In the genomic region with DNA sequence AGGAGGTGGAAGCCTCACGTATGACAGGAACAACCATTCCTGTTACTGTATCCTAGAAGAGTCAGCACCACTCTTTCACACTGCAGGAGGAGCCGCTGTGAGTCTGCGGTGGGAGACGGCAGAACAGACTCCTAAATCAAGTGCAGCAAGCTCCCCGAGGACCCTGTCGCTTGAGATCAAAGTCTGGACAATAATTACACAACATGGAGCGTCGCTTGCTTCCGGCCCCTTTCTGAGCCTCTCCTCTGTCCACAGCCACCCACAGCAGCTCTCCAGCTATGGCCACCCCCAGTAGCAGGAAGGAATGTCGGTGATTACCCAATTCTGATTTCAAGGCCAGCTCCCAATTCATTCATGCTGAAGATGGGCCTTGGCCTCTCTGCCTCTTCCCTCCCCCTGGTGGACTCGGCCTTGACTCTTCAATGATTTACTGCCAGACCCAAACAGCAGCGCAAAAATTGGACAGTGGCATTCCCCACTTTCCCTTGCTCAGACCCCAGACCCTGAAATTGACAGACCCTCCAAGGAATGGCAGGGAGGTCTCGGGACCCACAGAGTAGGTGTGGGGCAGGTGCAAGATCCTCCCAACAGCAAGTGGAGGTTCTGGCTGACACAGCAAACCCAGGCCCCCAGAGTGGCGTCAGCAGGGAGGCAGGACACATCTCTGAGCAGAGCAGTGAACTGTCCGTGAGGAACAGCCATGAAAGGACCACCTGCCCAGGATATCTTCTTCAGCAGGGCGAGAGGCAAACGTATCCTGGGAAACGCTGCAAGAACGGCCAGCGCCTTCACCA, we compare ENCODE assay signal across 25 cellular contexts.
DNase-seq lines count a peak whose midpoint lies in the region; ATAC-seq and TF ChIP-seq lines count a peak whose summit lies in the region.
"Had no signal": no experiment of that assay in that cellular context is flagged by ENCODE, and none has a peak within 500 bp of the region (broad histone marks: within the 10 kb centered on the region; RNA-seq: fewer than 3 reads in every experiment).

No MANE protein-coding gene starts in this region.

- H3K27me3 Mint-ChIP-seq in GM23338 (ENCODE audit: insufficient read depth, low read depth, poor library complexity) = peaks cover 8% of the 10 kb centered on the region

- no peak for DNase-seq in GM23338 (ENCODE audit: low spot score)
- peak; percentile 0 for DNase-seq in choroid plexus epithelial cell (ENCODE audit: low read depth)
- peak in 2 of 3 donors; percentile 33 to 65 for DNase-seq in right lobe of liver
- peak; percentile 14 to 47 for DNase-seq in gastrocnemius medialis
- no peak for DNase-seq in NCI-H1105 (lab: John Stamatoyannopoulos, UW)
- DNase-seq in stomach = no peak
- DNase-seq in ecto neural progenitor cell (ENCODE audit: low spot score) = no peak
- DNase-seq: activated CD8-positive, alpha-beta T cell treated with anti-CD3 and anti-CD28 coated beads for 36 hours; activated naive CD4-positive, alpha-beta T cell; activated T-cell treated with anti-CD3 and anti-CD28 coated beads, Interleukin-2, amount 50 U/mL, for 1 hour; anterior cingulate cortex; caudate nucleus; CD4-positive, alpha-beta memory T cell; dorsolateral prefrontal cortex; foreskin melanocyte; NCI-H1436; NCI-H524 treated with DMSO at 0.1 percent for 48 hours; nucleus accumbens; sigmoid colon; SK-N-SH had no signal

- no peaks in the 10 kb centered on the region for H3F3A ChIP-seq in GM23338 (replicated peaks; ENCODE audit: low read depth)

- H3K4me2 ChIP-seq in GM23338 = no peak overlapping the region
- H3K4me2 ChIP-seq: SK-N-SH had no signal

- H2AFZ ChIP-seq in GM23338 = peak overlapping the region; percentile 56

- 63% methylated on average over 11 of the region's 20 CpGs for WGBS in right lobe of liver (ENCODE audit: insufficient coverage, low coverage, low lambda C conversion rate, missing lambda C conversion rate)
- WGBS in stomach, 5 donors = 61 to 74% (median 66%) methylated on average over 18 to 20 of the region's 20 CpGs

- H3K79me2 ChIP-seq in GM23338 (replicated peaks; ENCODE audit: insufficient read depth) = no peaks in the 10 kb centered on the region

- H3K9me3 Mint-ChIP-seq in GM23338 = no peaks in the 10 kb centered on the region; the same call in 1 of the 3 replicates
- H3K9me3 Mint-ChIP-seq: activated CD8-positive, alpha-beta T cell treated with anti-CD3 and anti-CD28 coated beads for 36 hours; T-helper 2 cell treated with Interferon-gamma antibody and Interleukin-4, amounts not matched to agents 5 μg/mL and 100 μg/mL, for 36 hours had no signal

- H3K36me3 Mint-ChIP-seq in GM23338 (ENCODE audit: low read depth) = no peaks in the 10 kb centered on the region; the same call in 2 of the 3 replicates
- H3K36me3 Mint-ChIP-seq: CD4-positive, alpha-beta memory T cell had no signal

- H3K4me1 ChIP-seq in GM23338 (ENCODE audit: insufficient read depth) (peaks cover 26% of the 10 kb centered on the region), right lobe of liver (peaks cover 0 to 18% (median 1%) of the 10 kb centered on the region in 4 donors), gastrocnemius medialis (no peaks in the 10 kb centered on the region), stomach (no peaks in the 10 kb centered on the region)

- no peak for TF ChIP-seq EP300 in stomach (IDR thresholded peaks at IDR 0.05)

- intact Hi-C loops in right lobe of liver (cut with DNase I) (no loop called here), gastrocnemius medialis (cut with DNase I; ENCODE audit: low total_unique reads) (no loop called here), stomach (cut with DNase I; ENCODE audit: low total_unique reads) (no loop called here)

- TF ChIP-seq POLR2A in right lobe of liver (IDR thresholded peaks at IDR 0.05) (no peak), gastrocnemius medialis (IDR thresholded peaks at IDR 0.05) (no peak), stomach (IDR thresholded peaks at IDR 0.05) (no peak)

- in situ Hi-C loops in gastrocnemius medialis (cut with MboI; ENCODE audit: low sequenced_read_pairs in 4 of 4) = no loop called here

- H3K9me3 ChIP-seq in right lobe of liver (no peaks in the 10 kb centered on the region), gastrocnemius medialis (no peaks in the 10 kb centered on the region), stomach (no peaks in the 10 kb centered on the region)
- H3K9me3 ChIP-seq: HAP-1, sigmoid colon, SK-N-SH, suprapubic skin had no signal

- no peak overlapping the region for H3K4me3 Mint-ChIP-seq in GM23338
- H3K4me3 Mint-ChIP-seq: activated CD8-positive, alpha-beta T cell treated with anti-CD3 and anti-CD28 coated beads for 36 hours; CD4-positive, alpha-beta memory T cell; T-helper 2 cell treated with Interferon-gamma antibody and Interleukin-4, amounts not matched to agents 5 μg/mL and 100 μg/mL, for 36 hours had no signal

- H3K27me3 ChIP-seq in GM23338 (ENCODE audit: insufficient read depth) (no peaks in the 10 kb centered on the region), right lobe of liver (no peaks in the 10 kb centered on the region), gastrocnemius medialis (no peaks in the 10 kb centered on the region), stomach (peaks cover 0 to 54% (median 0%) of the 10 kb centered on the region in 3 donors)

- no peaks in the 10 kb centered on the region for H3K9me2 ChIP-seq in GM23338 (ENCODE audit: insufficient read depth)
- H3K9me2 ChIP-seq: SK-N-SH had no signal

- 0 out of 2 replicates have a peak overlapping the region, but pooled peaks have one; percentile 36 for H3K27ac Mint-ChIP-seq in GM23338
- H3K27ac Mint-ChIP-seq: activated CD8-positive, alpha-beta T cell treated with anti-CD3 and anti-CD28 coated beads for 36 hours; CD4-positive, alpha-beta memory T cell; T-helper 2 cell treated with Interferon-gamma antibody and Interleukin-4, amounts not matched to agents 5 μg/mL and 100 μg/mL, for 36 hours had no signal

- H3K36me3 ChIP-seq in GM23338 (ENCODE audit: insufficient read depth) = no peaks in the 10 kb centered on the region
- no peaks in the 10 kb centered on the region for H3K36me3 ChIP-seq in right lobe of liver
- H3K36me3 ChIP-seq in gastrocnemius medialis = no peaks in the 10 kb centered on the region
- H3K36me3 ChIP-seq in stomach = no peaks in the 10 kb centered on the region
- H3K36me3 ChIP-seq: HAP-1, sigmoid colon, suprapubic skin had no signal

- no peak overlapping the region for H3K4me3 ChIP-seq in GM23338
- no peak overlapping the region for H3K4me3 ChIP-seq in choroid plexus epithelial cell (ENCODE audit: low read depth, low read length)
- no peak overlapping the region for H3K4me3 ChIP-seq in right lobe of liver
- no peak overlapping the region for H3K4me3 ChIP-seq in gastrocnemius medialis
- no peak overlapping the region for H3K4me3 ChIP-seq in stomach
- H3K4me3 ChIP-seq: dorsolateral prefrontal cortex, HAP-1, lung, sigmoid colon, suprapubic skin had no signal

- ATAC-seq in GM23338 = no peak
- ATAC-seq in right lobe of liver = peak; percentile 50 to 75 (median 71)
- ATAC-seq in gastrocnemius medialis = no peak
- no peak for ATAC-seq in GM21786 (IDR thresholded peaks at IDR 0.05; ENCODE audit: unreplicated experiment)
- ATAC-seq: activated CD8-positive, alpha-beta T cell treated with anti-CD3 and anti-CD28 coated beads for 36 hours had no signal

- TF ChIP-seq CTCF in GM23338 (conservative IDR thresholded peaks at IDR 0.05; ENCODE audit: low read depth in 2 of 2) (no peak), choroid plexus epithelial cell (conservative IDR thresholded peaks at IDR 0.05; ENCODE audit: low read depth, low read length) (no peak), right lobe of liver (IDR thresholded peaks at IDR 0.05) (no peak), gastrocnemius medialis (IDR thresholded peaks at IDR 0.05 in 4 of 5, conservative IDR thresholded peaks at IDR 0.05 in 1 of 5) (no peak), stomach (IDR thresholded peaks at IDR 0.05) (no peak)

- H3K27ac ChIP-seq in GM23338 (ENCODE audit: low read depth) = no peak overlapping the region
- peak overlapping the region in 2 of 3 donors; percentile 85 to 89 for H3K27ac ChIP-seq in right lobe of liver
- H3K27ac ChIP-seq in gastrocnemius medialis = no peak overlapping the region
- no peak overlapping the region for H3K27ac ChIP-seq in stomach
- H3K27ac ChIP-seq: dorsolateral prefrontal cortex, sigmoid colon, suprapubic skin had no signal

- H3K4me1 Mint-ChIP-seq in GM23338 = peaks cover 28% of the 10 kb centered on the region
- H3K4me1 Mint-ChIP-seq: CD4-positive, alpha-beta memory T cell had no signal

- H4K20me1 ChIP-seq in GM23338 (replicated peaks; ENCODE audit: insufficient read depth) = no peaks in the 10 kb centered on the region

TF ChIP-seq in GM23338, 12 proteins besides CTCF, POLR2A, EP300 and RAD21 (continues in another document):
- TF ChIP-seq NANOG (IDR thresholded peaks at IDR 0.05; ENCODE audit: borderline replicate concordance) = no peak
- TF ChIP-seq ZNF331 (CRISPR knock-in tag; IDR thresholded peaks at IDR 0.05; ENCODE audit: low read depth) = no peak
- TF ChIP-seq EZH2 (IDR thresholded peaks at IDR 0.05; ENCODE audit: low read depth, unreplicated experiment) = no peak
- TF ChIP-seq ZNF114 (CRISPR knock-in tag; IDR thresholded peaks at IDR 0.05) = no peak
- no peak for TF ChIP-seq STAT1 (IDR thresholded peaks at IDR 0.05; ENCODE audit: unreplicated experiment)
- TF ChIP-seq JUNB (IDR thresholded peaks at IDR 0.05; ENCODE audit: unreplicated experiment) = no peak

Comparison
In these comparisons a context has a peak if more than half of its experiments do, and no peak if none do; other contexts are left out.
1. ATAC-seq: peak in right lobe of liver (4 of 4); none in GM23338 (single experiment), gastrocnemius medialis (0 of 2) and GM21786 (single experiment).
2. DNase-seq: peak in choroid plexus epithelial cell (single experiment), right lobe of liver (2 of 3) and gastrocnemius medialis (2 of 2); none in GM23338 (single experiment), NCI-H1105 (single experiment), stomach (single experiment) and ecto neural progenitor cell (single experiment).
3. H3K27ac ChIP-seq: peak in right lobe of liver (2 of 3); none in GM23338 (single experiment), gastrocnemius medialis (0 of 4) and stomach (0 of 5).